In genomic region chr22:30290318-30290678, GRCh38 we compare ENCODE assay signal across 8 cellular contexts. TPM values are rescaled to one million over a fixed set of nuclear protein-coding genes. Genes with fewer than 3 reads are reported as not detected.
DNase-seq lines count a peak whose midpoint lies in the region; ATAC-seq and TF ChIP-seq lines count a peak whose summit lies in the region.

No MANE protein-coding gene starts in this region.

- no peak for ATAC-seq in CD4-positive, alpha-beta T cell (ENCODE audit: poor library complexity)
- ATAC-seq in central memory CD8-positive, alpha-beta T cell (replicated peaks; ENCODE audit: extremely low read depth, poor library complexity, severe bottlenecking) = no peak
- no peak for ATAC-seq in naive thymus-derived CD8-positive, alpha-beta T cell
- ATAC-seq in HG02763 (IDR thresholded peaks at IDR 0.05; ENCODE audit: unreplicated experiment) = no peak
- ATAC-seq in HG03045 (IDR thresholded peaks at IDR 0.05; ENCODE audit: unreplicated experiment) = no peak
- no peak for ATAC-seq in GM18873 (IDR thresholded peaks at IDR 0.05; ENCODE audit: low FRiP score, unreplicated experiment)

- H3K27ac ChIP-seq in CD4-positive, alpha-beta T cell (ENCODE audit: low read depth, low read length) = peak overlapping the region; percentile 60
- H3K27ac ChIP-seq in HUES6 (ENCODE audit: low read depth, low read length) = no peak overlapping the region

- H3K27me3 ChIP-seq in CD4-positive, alpha-beta T cell (ENCODE audit: control insufficient read depth, insufficient read depth, low read length) = no peaks in the 10 kb centered on the region
- H3K27me3 ChIP-seq in HUES6 (ENCODE audit: control insufficient read depth, insufficient read depth, low read length) = no peaks in the 10 kb centered on the region

- H3K9me3 Mint-ChIP-seq in CD4-positive, alpha-beta T cell = no peaks in the 10 kb centered on the region
- no peaks in the 10 kb centered on the region for H3K9me3 Mint-ChIP-seq in central memory CD8-positive, alpha-beta T cell
- H3K9me3 Mint-ChIP-seq in naive thymus-derived CD8-positive, alpha-beta T cell = no peaks in the 10 kb centered on the region

- H3K9ac ChIP-seq in HUES6 (ENCODE audit: low read length) = no peak overlapping the region

- H3K36me3 Mint-ChIP-seq in CD4-positive, alpha-beta T cell (ENCODE audit: low read depth) = peaks cover 68% of the 10 kb centered on the region
- H3K36me3 Mint-ChIP-seq in central memory CD8-positive, alpha-beta T cell (ENCODE audit: insufficient read depth) = peaks cover 34% of the 10 kb centered on the region
- peaks cover 0 to 29% (median 17%) of the 10 kb centered on the region in 3 donors for H3K36me3 Mint-ChIP-seq in naive thymus-derived CD8-positive, alpha-beta T cell

- DNase-seq in CD4-positive, alpha-beta T cell = no peak
- DNase-seq in central memory CD8-positive, alpha-beta T cell (ENCODE audit: low spot score in 2 of 2) = no peak
- peak in 1 of 10 donors; percentile 37 for DNase-seq in naive thymus-derived CD8-positive, alpha-beta T cell
- no peak for DNase-seq in RKO (ENCODE audit: low spot score)

- peaks cover 56% of the 10 kb centered on the region for H3K4me1 Mint-ChIP-seq in CD4-positive, alpha-beta T cell (ENCODE audit: low read depth)
- H3K4me1 Mint-ChIP-seq in central memory CD8-positive, alpha-beta T cell = peaks cover 29% of the 10 kb centered on the region
- H3K4me1 Mint-ChIP-seq in naive thymus-derived CD8-positive, alpha-beta T cell = peaks cover 13 to 60% (median 53%) of the 10 kb centered on the region in 4 donors

- no peak for TF ChIP-seq CTCF in CD4-positive, alpha-beta T cell (IDR thresholded peaks at IDR 0.05)

- H3K4me3 Mint-ChIP-seq in CD4-positive, alpha-beta T cell = peak overlapping the region; percentile 97
- peak overlapping the region; percentile 86 for H3K4me3 Mint-ChIP-seq in central memory CD8-positive, alpha-beta T cell
- peak overlapping the region; percentile 87 to 95 (median 92) for H3K4me3 Mint-ChIP-seq in naive thymus-derived CD8-positive, alpha-beta T cell

- H3K27me3 Mint-ChIP-seq in CD4-positive, alpha-beta T cell = no peaks in the 10 kb centered on the region
- no peaks in the 10 kb centered on the region for H3K27me3 Mint-ChIP-seq in central memory CD8-positive, alpha-beta T cell
- no peaks in the 10 kb centered on the region for H3K27me3 Mint-ChIP-seq in naive thymus-derived CD8-positive, alpha-beta T cell

- H3K4me1 ChIP-seq in HUES6 (ENCODE audit: control insufficient read depth, insufficient read depth, low read length) = peaks cover 15% of the 10 kb centered on the region

- H3K36me3 ChIP-seq in HUES6 (ENCODE audit: control insufficient read depth, insufficient read depth, low read length) = peaks cover 16% of the 10 kb centered on the region

- intact Hi-C loops in CD4-positive, alpha-beta T cell (cut with DNase I, micrococcal nuclease) = loop anchor here in 1 of 2 experiments (1.0 kb wide), 2 partner anchors 15 to 66 kb away; partner anchors contain the start of gene SF3A1

- H3K27ac Mint-ChIP-seq in CD4-positive, alpha-beta T cell = peak overlapping the region; percentile 87
- peak overlapping the region; percentile 84 for H3K27ac Mint-ChIP-seq in central memory CD8-positive, alpha-beta T cell (ENCODE audit: low read depth)
- H3K27ac Mint-ChIP-seq in naive thymus-derived CD8-positive, alpha-beta T cell = peak overlapping the region; percentile 89 to 97 (median 95)

- CTCF ChIA-PET in CD4-positive, alpha-beta T cell (lab: Charles Lee) = interaction anchor here (1.8 to 6.8 kb wide), 8 partner anchors 14 to 134 kb away, joined by 4 to 99 read pairs (median 24); partner anchors contain the start of genes CCDC157, RNF215, SF3A1 and TBC1D10A

- peak overlapping the region; percentile 72 for H3K4me3 ChIP-seq in HUES6 (ENCODE audit: low read depth, low read length)

- H3K9me3 ChIP-seq in CD4-positive, alpha-beta T cell (ENCODE audit: control insufficient read depth, low read length) = no peaks in the 10 kb centered on the region
- no peaks in the 10 kb centered on the region for H3K9me3 ChIP-seq in HUES6 (ENCODE audit: control insufficient read depth, insufficient read depth, low read depth, low read length)

- POLR2A ChIA-PET in CD4-positive, alpha-beta T cell (lab: Charles Lee) = interaction anchor here (0.6 to 9.8 kb wide), 13 partner anchors 8 to 135 kb away, joined by 3 to 268 read pairs (median 11); partner anchors contain the start of genes CCDC157, MTFP1, RNF215 and SEC14L2
- POLR2A ChIA-PET in naive thymus-derived CD8-positive, alpha-beta T cell (lab: Charles Lee) = interaction anchor here (1.1 to 13.0 kb wide), 12 partner anchors 13 to 134 kb away, joined by 3 to 416 read pairs (median 49); partner anchors contain the start of genes CCDC157, MTFP1, OSM and RNF215

RNA-seq across cellular contexts. Expression of gene CASTOR1, which starts 1.0 kb away (rescaled TPM):
- total RNA-seq in CD4-positive, alpha-beta T cell = 1 to 10 TPM; 7.9 to 8.8 TPM
- 10 to 100 TPM; 18.0 to 20.4 TPM for total RNA-seq in naive thymus-derived CD8-positive, alpha-beta T cell
- polyA plus RNA-seq in naive thymus-derived CD8-positive, alpha-beta T cell = 10 to 100 TPM; 16.9 to 33.5 (median 20.8) TPM

RNA-seq across cellular contexts. Expression of gene OSM, which starts 23.6 kb away (rescaled TPM):
- 10 to 100 TPM; 13.9 to 16.7 TPM for total RNA-seq in CD4-positive, alpha-beta T cell
- 1 to 10 TPM in 1 of 2 experiments, under 1 TPM in 1; 0.81 to 1.1 TPM for total RNA-seq in naive thymus-derived CD8-positive, alpha-beta T cell
- 10 to 100 TPM in 1 of 3 donors, 1 to 10 TPM in 2; 4.4 to 11.6 (median 4.4) TPM for polyA plus RNA-seq in naive thymus-derived CD8-positive, alpha-beta T cell

RNA-seq across cellular contexts. Expression of gene TBC1D10A, which starts 36.4 kb away (rescaled TPM):
- 10 to 100 TPM; 38.9 to 41.8 TPM for total RNA-seq in CD4-positive, alpha-beta T cell
- total RNA-seq in naive thymus-derived CD8-positive, alpha-beta T cell = 10 to 100 TPM; 66.7 to 67.7 TPM
- 10 to 100 TPM; 56.7 to 83.4 (median 62.0) TPM for polyA plus RNA-seq in naive thymus-derived CD8-positive, alpha-beta T cell

RNA-seq across cellular contexts. Expression of gene LIF, which starts 43.7 kb away (rescaled TPM):
- total RNA-seq in CD4-positive, alpha-beta T cell = under 1 TPM; 0.17 to 0.30 TPM
- total RNA-seq in naive thymus-derived CD8-positive, alpha-beta T cell = not detected
- not detected for polyA plus RNA-seq in naive thymus-derived CD8-positive, alpha-beta T cell

Comparison
In these comparisons a context has a peak if more than half of its experiments do, and no peak if none do; other contexts are left out.
1. RNA of gene OSM, which starts 23.6 kb away (total RNA-seq): 13.9 to 16.7 TPM in CD4-positive, alpha-beta T cell; 0.81 to 1.1 TPM in naive thymus-derived CD8-positive, alpha-beta T cell; every median in the first group is over 4 times any median in the second.
2. Peak in every context shown above with its lines, with median percentiles within 50 percentile points of each other: H3K27ac Mint-ChIP-seq and H3K4me3 Mint-ChIP-seq.